Comparison of ENCODE assay signal across 1 cellular context in genomic region chr1:13368544-13368943, GRCh38.
A peak's percentile ranks its signal among the peaks of the same experiment; 100 is the strongest.
TF ChIP-seq lines count a peak whose summit lies in the region.

No MANE protein-coding gene starts in this region.

TF ChIP-seq in K562, 482 proteins besides CTCF, POLR2A, EP300 and RAD21:
- TF ChIP-seq E2F6 (IDR thresholded peaks at IDR 0.05; ENCODE audit: borderline replicate concordance in 1 of 2, extremely low read depth in 1 of 2, insufficient read depth in 1 of 2, insufficient read length in 1 of 2, low read depth in 1 of 2, low read length in 1 of 2, poor library complexity in 1 of 2, severe bottlenecking in 1 of 2) (peak in 1 of 2 experiments; percentile 27), ZNF766 (CRISPR knock-in tag; conservative IDR thresholded peaks at IDR 0.05) (0 out of 2 replicates have a peak, but pooled peaks have one; percentile 34)
